ENCODE assay signal across 15 cellular contexts in the genomic region with DNA sequence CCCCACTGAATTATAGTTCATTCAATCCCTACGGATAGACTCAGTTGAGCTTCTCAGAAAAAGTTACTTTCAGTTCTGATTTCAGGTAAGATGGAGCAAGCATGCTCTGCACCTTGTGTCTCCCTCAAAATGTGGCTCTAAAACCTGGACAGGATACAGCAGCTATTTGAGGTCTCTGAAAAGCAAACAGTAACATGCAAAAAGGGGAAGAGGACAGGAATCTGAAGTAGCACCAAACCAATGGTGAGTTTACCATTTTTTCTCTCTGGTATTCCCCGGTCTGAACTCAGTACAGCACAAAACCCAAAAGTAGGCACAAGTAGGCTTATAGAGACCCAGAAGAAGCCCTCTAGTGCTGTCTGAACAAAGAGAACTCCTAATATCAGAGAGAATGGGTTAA. TPM values are rescaled to one million over a fixed set of nuclear protein-coding genes. Genes with fewer than 3 reads are reported as not detected.
DNase-seq lines count a peak whose midpoint lies in the region; ATAC-seq and TF ChIP-seq lines count a peak whose summit lies in the region.
"Had no signal": no experiment of that assay in that cellular context is flagged by ENCODE, and none has a peak within 500 bp of the region (broad histone marks: within the 10 kb centered on the region; RNA-seq: fewer than 3 reads in every experiment).

No MANE protein-coding gene starts in this region.

- DNase-seq in MV-4-11 (lab: John Stamatoyannopoulos, UW) (peak; percentile 0), breast epithelium (ENCODE audit: low spot score in 2 of 2) (no peak), NCI-H2171 (lab: John Stamatoyannopoulos, UW) (no peak), right cardiac atrium (no peak)
- DNase-seq in stimulated activated CD4-positive, alpha-beta T cell treated with anti-CD3 and anti-CD28 coated beads, Interleukin-4, amount 100 ng/mL, for 4 hours, result no peak
- DNase-seq: activated naive CD4-positive, alpha-beta T cell treated with anti-CD3 and anti-CD28 coated beads, Interleukin-2, amount 50 U/mL, for 16 hours; Caco-2; left colon; NCI-H2029; NCI-H774; T-cell had no signal

- H3K27ac ChIP-seq in breast epithelium (no peak overlapping the region), right cardiac atrium (ENCODE audit: low read length) (no peak overlapping the region)

- ATAC-seq in GM18498 (IDR thresholded peaks at IDR 0.05; ENCODE audit: unreplicated experiment), result peak; percentile 65
- peak; percentile 48 for ATAC-seq in GM19468 (IDR thresholded peaks at IDR 0.05; ENCODE audit: extremely low read depth, unreplicated experiment)
- ATAC-seq in HG02938 (IDR thresholded peaks at IDR 0.05; ENCODE audit: unreplicated experiment), result peak; percentile 77
- ATAC-seq in right cardiac atrium, result no peak
- ATAC-seq: activated CD4-positive, CD25-positive, alpha-beta regulatory T cell treated with anti-CD3 and anti-CD28 coated beads, Interleukin-2, amount 50 U/mL, for 24 hours; left colon; T-cell had no signal

- peaks cover 0 to 9% of the 10 kb centered on the region in 2 donors for H3K9me3 ChIP-seq in breast epithelium
- no peaks in the 10 kb centered on the region for H3K9me3 ChIP-seq in right cardiac atrium (ENCODE audit: control insufficient read depth, low read length)
- H3K9me3 ChIP-seq: Caco-2 had no signal

- TF ChIP-seq POLR2A in breast epithelium (IDR thresholded peaks at IDR 0.05), result no peak

- no peaks in the 10 kb centered on the region for H3K27me3 ChIP-seq in breast epithelium
- no peaks in the 10 kb centered on the region for H3K27me3 ChIP-seq in right cardiac atrium (ENCODE audit: control insufficient read depth, insufficient read depth)

- no peaks in the 10 kb centered on the region for H3K36me3 ChIP-seq in breast epithelium

- WGBS in right cardiac atrium, result 86% methylated on average over 2 of the region's 2 CpGs

- H3K4me3 ChIP-seq in breast epithelium, result no peak overlapping the region
- H3K4me3 ChIP-seq in right cardiac atrium (ENCODE audit: low read length), result no peak overlapping the region

- H3K4me1 ChIP-seq in breast epithelium (no peaks in the 10 kb centered on the region), right cardiac atrium (ENCODE audit: control insufficient read depth, insufficient read depth, low read length) (no peaks in the 10 kb centered on the region)
- H3K4me1 ChIP-seq: Caco-2 had no signal

- TF ChIP-seq CTCF in breast epithelium (IDR thresholded peaks at IDR 0.05), result no peak

- intact Hi-C loops in breast epithelium (cut with DNase I; ENCODE audit: low total_unique reads), result no loop called here
- intact Hi-C loops in right cardiac atrium (cut with DNase I), result no loop called here

RNA-seq across cellular contexts. Expression of gene LANCL1, which starts 34.1 kb away (rescaled TPM):
- total RNA-seq in breast epithelium (10 to 100 TPM; 30.5 to 44.2 (median 43.7) TPM), right cardiac atrium (10 to 100 TPM; 46.6 to 59.6 (median 53.2) TPM)
- 20.1 TPM for polyA plus RNA-seq in right cardiac atrium

Comparison
In these comparisons a context has a peak if more than half of its experiments do, and no peak if none do; other contexts are left out.
1. ATAC-seq: peak in GM18498 (single experiment), GM19468 (single experiment) and HG02938 (single experiment); none in right cardiac atrium (0 of 2).